In genomic region chr4:144091181-144091580, GRCh38 we compare ENCODE assay signal across 7 cellular contexts. TPM values are rescaled to one million over a fixed set of nuclear protein-coding genes. Genes with fewer than 3 reads are reported as not detected.
"Had no signal": no experiment of that assay in that cellular context is flagged by ENCODE, and none has a peak within 500 bp of the region (broad histone marks: within the 10 kb centered on the region; RNA-seq: fewer than 3 reads in every experiment).

No MANE protein-coding gene starts in this region.

RNA-seq across cellular contexts. Expression of gene GYPA, which starts 49.3 kb away (rescaled TPM):
- total RNA-seq: GM23248, GM23338, H1, H4, H7, H9, HFFc6 had no signal
- polyA plus RNA-seq: GM23248, GM23338, H1 had no signal
